Comparison of ENCODE assay signal across 10 cellular contexts in genomic region chr21:33231526-33231925, GRCh38. TPM values are rescaled to one million over a fixed set of nuclear protein-coding genes. Genes with fewer than 3 reads are reported as not detected.
DNase-seq lines count a peak whose midpoint lies in the region; ATAC-seq, FAIRE-seq and TF ChIP-seq lines count a peak whose summit lies in the region.
"Had no signal": no experiment of that assay in that cellular context is flagged by ENCODE, and none has a peak within 500 bp of the region (broad histone marks: within the 10 kb centered on the region; RNA-seq: fewer than 3 reads in every experiment).

No MANE protein-coding gene starts in this region.

- no peak overlapping the region for H2BK5ac ChIP-seq in IMR-90 (ENCODE audit: low read depth, low read length, poor library complexity, severe bottlenecking)

- no peak overlapping the region for H3K27ac ChIP-seq in IMR-90 (ENCODE audit: insufficient read depth, low read length)
- no peak overlapping the region for H3K27ac ChIP-seq in HepG2 (ENCODE audit: extremely low read length, insufficient read depth, low read length)
- H3K27ac ChIP-seq: SJSA1 had no signal

- peak overlapping the region; percentile 89 for H3K4me3 Mint-ChIP-seq in activated T-cell treated with anti-CD3 and anti-CD28 coated beads, Interleukin-2, amount 50 U/mL, for 4 hours
- peak overlapping the region; percentile 63 to 85 for H3K4me3 Mint-ChIP-seq in stimulated activated naive B cell treated with anti-CD40 and anti-IgM and Interleukin-4, amounts not matched to agents 10 μg/mL and 1 μg/mL and 100 μg/mL, for 72 hours

- no peak for TF ChIP-seq EP300 in HepG2 (IDR thresholded peaks at IDR 0.05; ENCODE audit: low read depth in 2 of 2, low read length in 2 of 2)
- no peak for TF ChIP-seq EP300 in HepG2 (CRISPR knock-in tag; IDR thresholded peaks at IDR 0.05; ENCODE audit: borderline replicate concordance)

- no peak overlapping the region for H3K23ac ChIP-seq in IMR-90 (ENCODE audit: low read depth, low read length)

- H2BK15ac ChIP-seq in IMR-90 (ENCODE audit: low read depth, low read length), result no peak overlapping the region

- peaks cover 64% of the 10 kb centered on the region for H3K4me1 Mint-ChIP-seq in activated T-cell treated with anti-CD3 and anti-CD28 coated beads, Interleukin-2, amount 50 U/mL, for 4 hours (ENCODE audit: low read depth)
- peaks cover 30 to 50% of the 10 kb centered on the region in 2 donors for H3K4me1 Mint-ChIP-seq in stimulated activated naive B cell treated with anti-CD40 and anti-IgM and Interleukin-4, amounts not matched to agents 10 μg/mL and 1 μg/mL and 100 μg/mL, for 72 hours

- dilution Hi-C loops in IMR-90 (cut with HindIII; ENCODE audit: low sequenced_read_pairs, unreplicated experiment), result no loop called here

- no peak overlapping the region for H4K91ac ChIP-seq in IMR-90 (ENCODE audit: insufficient read depth, low read depth, low read length)

- peaks cover 13% of the 10 kb centered on the region for H4K20me1 ChIP-seq in IMR-90 (ENCODE audit: insufficient read depth, low read length)
- H4K20me1 ChIP-seq in HepG2 (ENCODE audit: insufficient read depth, low read length), result no peaks in the 10 kb centered on the region

- ATAC-seq in IMR-90 (ENCODE audit: low read depth) (no peak), HepG2 (no peak), HG02981 (IDR thresholded peaks at IDR 0.05; ENCODE audit: unreplicated experiment) (no peak), GM21381 (IDR thresholded peaks at IDR 0.05; ENCODE audit: unreplicated experiment) (no peak)
- peak; percentile 61 to 75 for ATAC-seq in activated T-cell treated with anti-CD3 and anti-CD28 coated beads, Interleukin-2, amount 50 U/mL, for 4 hours
- peak in 1 of 2 donors; percentile 14 for ATAC-seq in stimulated activated naive B cell treated with anti-CD40 and anti-IgM and Interleukin-4, amounts not matched to agents 10 μg/mL and 1 μg/mL and 100 μg/mL, for 72 hours (replicated peaks)

- peaks cover 5% of the 10 kb centered on the region; the same call in 1 of the 2 replicates for H3K9me1 ChIP-seq in IMR-90 (ENCODE audit: insufficient read depth, low read length)

- no peak overlapping the region for H2AK5ac ChIP-seq in IMR-90 (ENCODE audit: low read depth, low read length)

- no peak overlapping the region for H3K9ac ChIP-seq in IMR-90 (ENCODE audit: low read depth, low read length)
- peak overlapping the region; percentile 83; the same call in 1 of the 2 replicates for H3K9ac ChIP-seq in HepG2 (ENCODE audit: insufficient read depth, low read depth, low read length)

- H3K79me1 ChIP-seq in IMR-90 (ENCODE audit: low read depth in 1 of 2, low read length in 2 of 2), result peaks cover 17 to 41% of the 10 kb centered on the region in 2 experiments

- DNase-seq in IMR-90 (no peak), HepG2 (ENCODE audit: low spot score) (no peak), NCI-H82 (lab: John Stamatoyannopoulos, UW) (no peak), NCI-H345 treated with DMSO at 0.1 percent for 48 hours (lab: John Stamatoyannopoulos, UW; ENCODE audit: unreplicated experiment) (no peak)
- peak; percentile 43 for DNase-seq in activated T-cell treated with anti-CD3 and anti-CD28 coated beads, Interleukin-2, amount 50 U/mL, for 4 hours
- DNase-seq in stimulated activated naive B cell treated with anti-CD40 and anti-IgM and Interleukin-4, amounts not matched to agents 10 μg/mL and 1 μg/mL and 100 μg/mL, for 72 hours, result no peak

- in situ Hi-C loops in IMR-90 (cut with MboI; ENCODE audit: low sequenced_read_pairs), result no loop called here
- in situ Hi-C loops in HepG2 (cut with HindIII; ENCODE audit: extremely low pct_ligation_motif_present, low pct_unique_long_range_greater_than_20kb), result no loop called here

- FAIRE-seq in HepG2 (lab: Jason Lieb, UNC), result no peak
- FAIRE-seq: endometrium had no signal

- H3K27me3 ChIP-seq in IMR-90 (ENCODE audit: control insufficient read depth, insufficient read depth, low read length), result no peaks in the 10 kb centered on the region; the same call in 1 of the 2 replicates
- H3K27me3 ChIP-seq in HepG2 (ENCODE audit: control insufficient read depth in 1 of 2, insufficient read depth in 2 of 2, low read length in 2 of 2), result no peaks in the 10 kb centered on the region; a peak in 1 of 5 replicates
- H3K27me3 ChIP-seq: SJSA1 had no signal

- no peaks in the 10 kb centered on the region for H3K27me3 Mint-ChIP-seq in activated T-cell treated with anti-CD3 and anti-CD28 coated beads, Interleukin-2, amount 50 U/mL, for 4 hours (ENCODE audit: low read depth)
- no peaks in the 10 kb centered on the region for H3K27me3 Mint-ChIP-seq in stimulated activated naive B cell treated with anti-CD40 and anti-IgM and Interleukin-4, amounts not matched to agents 10 μg/mL and 1 μg/mL and 100 μg/mL, for 72 hours

- no peak overlapping the region for H2BK120ac ChIP-seq in IMR-90 (ENCODE audit: low read depth, low read length)

- peaks cover 1% of the 10 kb centered on the region for H3K4me1 ChIP-seq in IMR-90 (ENCODE audit: control insufficient read depth, insufficient read depth, low read length)
- H3K4me1 ChIP-seq in HepG2 (ENCODE audit: insufficient read depth, low read length), result peaks cover 55% of the 10 kb centered on the region

- no peak overlapping the region for H3K14ac ChIP-seq in IMR-90 (replicated peaks; ENCODE audit: low read depth, low read length)

- no peak overlapping the region for H3K4ac ChIP-seq in IMR-90 (ENCODE audit: low read depth, low read length)

- BruUV-seq in IMR-90 (replicated peaks; lab: Mats Ljungman, UMichigan) (no TSS peak), HepG2 (replicated peaks; lab: Mats Ljungman, UMichigan) (no TSS peak)

- no peak overlapping the region for H4K8ac ChIP-seq in IMR-90 (ENCODE audit: low read depth in 2 of 2, low read length in 2 of 2)

- TF ChIP-seq CTCF in IMR-90 (conservative IDR thresholded peaks at IDR 0.05; ENCODE audit: low read depth, low read length), result no peak
- no peak for TF ChIP-seq CTCF in HepG2 (CRISPR knock-in tag; IDR thresholded peaks at IDR 0.05)

- TF ChIP-seq POLR2A in IMR-90 (IDR thresholded peaks at IDR 0.05; ENCODE audit: low read depth, low read length), result no peak
- TF ChIP-seq POLR2A in HepG2 (IDR thresholded peaks at IDR 0.05; ENCODE audit: insufficient read depth in 1 of 2, low read depth in 2 of 2, low read length in 2 of 2), result no peak

- H3K18ac ChIP-seq in IMR-90 (ENCODE audit: low read depth, low read length), result no peak overlapping the region

- no peaks in the 10 kb centered on the region for H3K36me3 ChIP-seq in IMR-90 (ENCODE audit: control insufficient read depth, insufficient read depth, low read length)
- no peaks in the 10 kb centered on the region; a peak in 1 of 5 replicates for H3K36me3 ChIP-seq in HepG2 (replicated peaks in 1 of 2; ENCODE audit: control insufficient read depth in 1 of 2, insufficient read depth in 2 of 2, low read length in 2 of 2)

- H3K27ac Mint-ChIP-seq in stimulated activated naive B cell treated with anti-CD40 and anti-IgM and Interleukin-4, amounts not matched to agents 10 μg/mL and 1 μg/mL and 100 μg/mL, for 72 hours, result peak overlapping the region; percentile 81

- no peak overlapping the region for H2BK20ac ChIP-seq in IMR-90 (ENCODE audit: low read depth, low read length)

- H3K9me3 Mint-ChIP-seq in activated T-cell treated with anti-CD3 and anti-CD28 coated beads, Interleukin-2, amount 50 U/mL, for 4 hours, result no peaks in the 10 kb centered on the region
- no peaks in the 10 kb centered on the region for H3K9me3 Mint-ChIP-seq in stimulated activated naive B cell treated with anti-CD40 and anti-IgM and Interleukin-4, amounts not matched to agents 10 μg/mL and 1 μg/mL and 100 μg/mL, for 72 hours

- H3K56ac ChIP-seq in IMR-90 (ENCODE audit: extremely low read depth, insufficient read depth, low read length), result no peak overlapping the region

- H3K4me3 ChIP-seq in IMR-90 (ENCODE audit: insufficient read depth, low read depth, low read length), result no peak overlapping the region
- H3K4me3 ChIP-seq in HepG2 (replicated peaks in 1 of 3; ENCODE audit: insufficient read depth in 1 of 3, low read depth in 2 of 3, low read length in 3 of 3), result peak overlapping the region; percentile 4 to 97 (median 87); a peak in 3 of 6 replicates

- TF ChIP-seq RAD21 in IMR-90 (IDR thresholded peaks at IDR 0.05; ENCODE audit: low read length), result no peak
- TF ChIP-seq RAD21 in HepG2 (CRISPR knock-in tag; IDR thresholded peaks at IDR 0.05), result no peak

- no CpG with 5 or more reads among the region's 8 CpGs for whole genome bisulfite sequencing in IMR-90 (ENCODE audit: extremely low coverage in 2 of 2, insufficient read length in 1 of 2), 2 experiments
- 82% methylated on average over 8 of the region's 8 CpGs for WGBS in HepG2 (ENCODE audit: low lambda C conversion rate)

- H4K5ac ChIP-seq in IMR-90 (ENCODE audit: low read depth, low read length), result no peak overlapping the region

- H3K4me2 ChIP-seq in IMR-90 (ENCODE audit: low read depth, low read length) (0 out of 2 replicates have a peak overlapping the region, but pooled peaks have one; percentile 21), HepG2 (ENCODE audit: low read depth, low read length) (peak overlapping the region; percentile 90)

- peaks cover 15% of the 10 kb centered on the region for H3K36me3 Mint-ChIP-seq in activated T-cell treated with anti-CD3 and anti-CD28 coated beads, Interleukin-2, amount 50 U/mL, for 4 hours (ENCODE audit: insufficient read depth)
- H3K36me3 Mint-ChIP-seq in stimulated activated naive B cell treated with anti-CD40 and anti-IgM and Interleukin-4, amounts not matched to agents 10 μg/mL and 1 μg/mL and 100 μg/mL, for 72 hours, result peaks cover 19 to 31% of the 10 kb centered on the region in 2 donors

- POLR2A ChIA-PET in IMR-90 (lab: Charles Lee; ENCODE audit: unreplicated experiment), result interaction anchor here (0.5 to 0.6 kb wide), 2 partner anchors 418 to 1279 kb away, joined by 3 to 15 read pairs; no protein-coding TSS in a partner anchor
- POLR2A ChIA-PET in HepG2 (lab: Yijun Ruan, JAX), result interaction anchor here (0.6 to 1.9 kb wide), 3 partner anchors 35 to 181 kb away, joined by 3 to 6 read pairs (median 4); partner anchors contain the start of genes IFNAR1 and IL10RB

- no peak overlapping the region for H2AFZ ChIP-seq in IMR-90 (replicated peaks; ENCODE audit: low read length, poor library complexity)
- H2AFZ ChIP-seq in HepG2 (ENCODE audit: low read length), result no peak overlapping the region

- intact Hi-C loops in IMR-90 (cut with micrococcal nuclease), result no loop called here
- intact Hi-C loops in HepG2 (cut with micrococcal nuclease; ENCODE audit: unreplicated experiment), result loop anchor here (5.0 kb wide), 1 partner anchor 36 kb away; the partner anchor contains the start of gene IL10RB

- CTCF ChIA-PET in IMR-90 (lab: Yijun Ruan, JAX) (no interaction called here), HepG2 (lab: Yijun Ruan, JAX; ENCODE audit: low intra/inter-chr PET ratio, low total read pairs) (interaction anchor here (2.0 kb wide), 1 partner anchor 32 kb away, joined by 5 read pairs; no protein-coding TSS in a partner anchor)

- H3K9me3 ChIP-seq in IMR-90 (ENCODE audit: control insufficient read depth, insufficient read depth, low read length) (no peaks in the 10 kb centered on the region), HepG2 (ENCODE audit: low read length) (no peaks in the 10 kb centered on the region)
- H3K9me3 ChIP-seq: SJSA1 had no signal

- H2AK9ac ChIP-seq in IMR-90 (replicated peaks; ENCODE audit: low read depth, low read length, poor library complexity), result no peak overlapping the region

- peaks cover 34% of the 10 kb centered on the region for H3K79me2 ChIP-seq in HepG2 (ENCODE audit: insufficient read depth, low read length)

RNA-seq across cellular contexts. Expression of gene IFNAR2, which starts 1.8 kb away (rescaled TPM):
- total RNA-seq in IMR-90 (2012; rRNA removed) (6.3 and 7.2 TPM in 2 replicates), HepG2 (2016; rRNA removed; fragmentation: Illumina TruSeq; extraction: Trizol) (5.1 TPM in 2 replicates)
- polyA plus RNA-seq in IMR-90 (2012; rRNA removed) (10.9 and 13.9 TPM in 2 replicates), HepG2 (2011; rRNA removed) (22.7 and 24.1 TPM in 2 replicates)
- 4.7 and 5.3 TPM in 2 replicates for polyA plus RNA-seq in IMR-90 (2012; cell fraction: cytosol; rRNA removed)
- 3.4 and 12.2 TPM in 2 replicates for polyA plus RNA-seq in IMR-90 (2012; cell fraction: nucleus; rRNA removed; ENCODE audit: low replicate concordance)
- 10 to 100 TPM; 13.9 to 20.2 (median 14.7) TPM for total RNA-seq in activated T-cell treated with anti-CD3 and anti-CD28 coated beads, Interleukin-2, amount 50 U/mL, for 4 hours
- total RNA-seq in HepG2 (2016; cell fraction: cytosol; rRNA removed; fragmentation: Illumina TruSeq; extraction: Trizol; ENCODE audit: low read depth), result 8.0 and 10.6 TPM in 2 replicates
- 5.5 and 7.2 TPM in 2 replicates for total RNA-seq in HepG2 (2016; cell fraction: insoluble cytoplasmic fraction; rRNA removed; fragmentation: Illumina TruSeq; extraction: Trizol)
- 11.6 and 12.1 TPM in 2 replicates for total RNA-seq in HepG2 (2016; cell fraction: membrane; rRNA removed; fragmentation: Illumina TruSeq; extraction: Trizol)
- total RNA-seq in HepG2 (2016; cell fraction: nucleus; rRNA removed; fragmentation: Illumina TruSeq; extraction: Trizol), result 10.4 and 11.8 TPM in 2 replicates
- polyA plus RNA-seq in HepG2 (2011; cell fraction: cytosol; rRNA removed), result 9.2 and 17.6 TPM in 2 replicates
- polyA plus RNA-seq in HepG2 (2011; cell fraction: nucleus; rRNA removed), result 6.2 and 9.8 TPM in 2 replicates
- 17.1 and 17.4 TPM in 2 replicates for polyA plus RNA-seq in HepG2 (2012)
- 23.1 and 23.9 TPM in 2 replicates for polyA plus RNA-seq in HepG2 (2016; cell fraction: cytosol; fragmentation: Illumina TruSeq; extraction: Trizol; ENCODE audit: low read depth)
- 12.2 and 18.4 TPM in 2 replicates for polyA plus RNA-seq in HepG2 (2016; cell fraction: insoluble cytoplasmic fraction; fragmentation: Illumina TruSeq; extraction: Trizol; ENCODE audit: low read depth)
- 23.8 and 24.7 TPM in 2 replicates for polyA plus RNA-seq in HepG2 (2016; cell fraction: membrane; fragmentation: Illumina TruSeq; extraction: Trizol; ENCODE audit: low read depth)
- 25.5 and 26.4 TPM in 2 replicates for polyA plus RNA-seq in HepG2 (2016; cell fraction: nucleus; fragmentation: Illumina TruSeq; extraction: Trizol; ENCODE audit: insufficient read depth, low read depth)
- 7.5 and 12.0 TPM in 2 replicates for polyA minus RNA-seq in HepG2 (2011; rRNA and poly(A)+ RNA removed; ENCODE audit: low replicate concordance)
- polyA minus RNA-seq in HepG2 (2011; cell fraction: cytosol; rRNA and poly(A)+ RNA removed), result 6.8 and 9.2 TPM in 2 replicates
- 12.5 and 21.0 TPM in 2 replicates for polyA minus RNA-seq in HepG2 (2011; cell fraction: nucleus; rRNA and poly(A)+ RNA removed)

RNA-seq across cellular contexts. Expression of gene IL10RB, which starts 34.6 kb away (rescaled TPM):
- 40.8 and 45.2 TPM in 2 replicates for total RNA-seq in IMR-90 (2012; rRNA removed)
- 19.0 and 20.1 TPM in 2 replicates for polyA plus RNA-seq in IMR-90 (2012; rRNA removed)
- polyA plus RNA-seq in IMR-90 (2012; cell fraction: cytosol; rRNA removed), result 14.0 and 20.3 TPM in 2 replicates
- 4.2 and 13.3 TPM in 2 replicates for polyA plus RNA-seq in IMR-90 (2012; cell fraction: nucleus; rRNA removed; ENCODE audit: low replicate concordance)
- total RNA-seq in activated T-cell treated with anti-CD3 and anti-CD28 coated beads, Interleukin-2, amount 50 U/mL, for 4 hours, result 10 to 100 TPM in 2 of 3 donors, 1 to 10 TPM in 1; 9.3 to 11.6 (median 10.2) TPM
- total RNA-seq in HepG2 (2016; rRNA removed; fragmentation: Illumina TruSeq; extraction: Trizol), result 10.7 and 17.4 TPM in 2 replicates
- 6.5 and 7.9 TPM in 2 replicates for total RNA-seq in HepG2 (2016; cell fraction: cytosol; rRNA removed; fragmentation: Illumina TruSeq; extraction: Trizol; ENCODE audit: low read depth)
- total RNA-seq in HepG2 (2016; cell fraction: insoluble cytoplasmic fraction; rRNA removed; fragmentation: Illumina TruSeq; extraction: Trizol), result 11.7 and 17.3 TPM in 2 replicates
- 13.3 and 14.5 TPM in 2 replicates for total RNA-seq in HepG2 (2016; cell fraction: membrane; rRNA removed; fragmentation: Illumina TruSeq; extraction: Trizol)
- 13.1 and 13.5 TPM in 2 replicates for total RNA-seq in HepG2 (2016; cell fraction: nucleus; rRNA removed; fragmentation: Illumina TruSeq; extraction: Trizol)
- polyA plus RNA-seq in HepG2 (2011; rRNA removed), result 18.2 and 19.1 TPM in 2 replicates
- 15.4 and 21.8 TPM in 2 replicates for polyA plus RNA-seq in HepG2 (2011; cell fraction: cytosol; rRNA removed)
- 5.0 and 8.8 TPM in 2 replicates for polyA plus RNA-seq in HepG2 (2011; cell fraction: nucleus; rRNA removed)
- 10.7 and 14.3 TPM in 2 replicates for polyA plus RNA-seq in HepG2 (2012)
- polyA plus RNA-seq in HepG2 (2016; cell fraction: cytosol; fragmentation: Illumina TruSeq; extraction: Trizol; ENCODE audit: low read depth), result 7.2 and 7.5 TPM in 2 replicates
- polyA plus RNA-seq in HepG2 (2016; cell fraction: insoluble cytoplasmic fraction; fragmentation: Illumina TruSeq; extraction: Trizol; ENCODE audit: low read depth), result 9.4 and 9.8 TPM in 2 replicates
- polyA plus RNA-seq in HepG2 (2016; cell fraction: membrane; fragmentation: Illumina TruSeq; extraction: Trizol; ENCODE audit: low read depth), result 10.5 and 10.9 TPM in 2 replicates
- 18.7 and 19.3 TPM in 2 replicates for polyA plus RNA-seq in HepG2 (2016; cell fraction: nucleus; fragmentation: Illumina TruSeq; extraction: Trizol; ENCODE audit: insufficient read depth, low read depth)
- polyA minus RNA-seq in HepG2 (2011; rRNA and poly(A)+ RNA removed; ENCODE audit: low replicate concordance), result 31.7 and 32.4 TPM in 2 replicates
- polyA minus RNA-seq in HepG2 (2011; cell fraction: cytosol; rRNA and poly(A)+ RNA removed), result 11.4 and 11.6 TPM in 2 replicates
- 9.3 and 10.9 TPM in 2 replicates for polyA minus RNA-seq in HepG2 (2011; cell fraction: nucleus; rRNA and poly(A)+ RNA removed)

Comparison
In these comparisons a context has a peak if more than half of its experiments do, and no peak if none do; other contexts are left out.
1. ATAC-seq: peak in activated T-cell treated with anti-CD3 and anti-CD28 coated beads, Interleukin-2, amount 50 U/mL, for 4 hours (2 of 2); none in IMR-90 (single experiment), HepG2 (single experiment), HG02981 (single experiment) and GM21381 (single experiment).